In the genomic region with DNA sequence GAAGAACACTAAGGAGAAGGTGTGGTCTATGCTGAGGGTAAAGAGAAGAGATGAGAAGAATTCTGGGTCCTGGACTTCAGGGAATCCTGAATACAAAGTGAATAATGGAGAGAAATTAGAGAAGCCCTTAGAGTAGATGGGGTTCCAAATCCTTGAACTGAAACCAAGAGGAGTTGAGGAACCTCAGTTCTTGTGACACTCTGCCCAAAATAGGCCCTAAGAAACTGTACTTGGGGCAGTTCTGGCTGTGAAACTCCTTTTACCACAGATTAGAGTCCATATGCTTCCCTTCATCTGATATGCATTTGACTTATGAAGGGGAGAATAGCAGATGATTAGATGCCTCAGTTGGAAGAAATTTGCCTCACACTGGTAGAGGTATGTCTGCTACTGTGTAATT, we compare ENCODE assay signal across 9 cellular contexts. TPM values are rescaled to one million over a fixed set of nuclear protein-coding genes. Genes with fewer than 3 reads are reported as not detected.
DNase-seq lines count a peak whose midpoint lies in the region; ATAC-seq and TF ChIP-seq lines count a peak whose summit lies in the region.
"Had no signal": no experiment of that assay in that cellular context is flagged by ENCODE, and none has a peak within 500 bp of the region (broad histone marks: within the 10 kb centered on the region; RNA-seq: fewer than 3 reads in every experiment).

No MANE protein-coding gene starts in this region.

- no peak overlapping the region for H3K4me3 ChIP-seq in esophagus squamous epithelium

- TF ChIP-seq POLR2A in esophagus squamous epithelium (IDR thresholded peaks at IDR 0.05): no peak

- H3K27ac ChIP-seq in esophagus squamous epithelium: peak overlapping the region; percentile 1 to 82 (median 76)

- peak; percentile 58 for DNase-seq in CD1c-positive myeloid dendritic cell (ENCODE audit: extremely low spot score)
- no peak for DNase-seq in esophagus squamous epithelium (lab: John Stamatoyannopoulos, UW)
- no peak for DNase-seq in NCI-H187 treated with DMSO at 0.1 percent for 48 hours (lab: John Stamatoyannopoulos, UW)
- no peak for DNase-seq in T-helper 1 cell
- DNase-seq in C1 segment of cervical spinal cord (lab: John Stamatoyannopoulos, UW): no peak
- DNase-seq: DMS79 had no signal

- ATAC-seq in GM19467 (IDR thresholded peaks at IDR 0.05; ENCODE audit: unreplicated experiment): peak; percentile 45
- ATAC-seq in HG03442 (IDR thresholded peaks at IDR 0.05; ENCODE audit: unreplicated experiment): peak; percentile 57
- ATAC-seq in HG03139 (IDR thresholded peaks at IDR 0.05; ENCODE audit: unreplicated experiment): no peak

- H3K36me3 ChIP-seq in esophagus squamous epithelium: no peaks in the 10 kb centered on the region

- TF ChIP-seq CTCF in esophagus squamous epithelium (IDR thresholded peaks at IDR 0.05): no peak

- H3K4me1 ChIP-seq in esophagus squamous epithelium: peaks cover 37 to 79% (median 41%) of the 10 kb centered on the region in 3 donors

- H3K27me3 ChIP-seq in esophagus squamous epithelium: no peaks in the 10 kb centered on the region

- H3K9me3 ChIP-seq in esophagus squamous epithelium: no peaks in the 10 kb centered on the region

- intact Hi-C loops in esophagus squamous epithelium (cut with DNase I): no loop called here

RNA-seq across cellular contexts. Expression of a gene that starts 19.0 kb away (rescaled TPM):
- 100 to 1,000 TPM in 1 of 4 donors, 10 to 100 TPM in 3; 34.8 to 155 (median 67.0) TPM for total RNA-seq in esophagus squamous epithelium
